11 cellular contexts compared by ENCODE assay signal in the genomic region with DNA sequence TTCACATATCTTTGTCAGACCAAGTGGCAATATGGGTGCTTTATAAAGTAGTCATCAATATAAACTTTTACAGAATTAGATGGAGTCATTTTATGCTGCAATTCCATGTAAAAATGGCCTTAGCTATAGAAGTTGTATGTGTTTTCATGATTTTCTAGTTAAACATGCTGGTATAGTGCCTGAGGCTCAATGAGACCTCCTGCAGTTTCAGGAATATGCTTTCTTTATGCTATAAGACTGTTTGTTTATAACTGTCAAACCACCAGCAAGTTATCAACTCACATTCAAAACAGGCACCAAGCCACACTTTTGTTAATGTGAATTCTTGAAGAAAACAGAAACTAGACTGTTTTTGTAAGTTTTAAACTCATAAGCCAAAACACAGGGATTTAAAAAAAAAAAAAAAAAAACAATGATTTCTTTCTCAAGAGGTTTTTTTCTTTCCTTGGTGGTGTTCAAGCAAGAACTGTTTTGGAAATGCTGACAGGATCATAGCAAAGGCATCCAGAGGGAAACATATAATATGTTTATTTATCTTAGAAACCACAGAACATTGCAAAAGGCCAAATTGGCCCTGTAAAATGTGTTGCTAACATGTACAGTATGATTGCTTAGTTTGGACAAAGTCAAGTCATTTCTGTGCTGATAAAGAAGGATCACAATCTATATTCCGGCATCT. TPM values are rescaled to one million over a fixed set of nuclear protein-coding genes. Genes with fewer than 3 reads are reported as not detected.
A peak's percentile ranks its signal among the peaks of the same experiment; 100 is the strongest.
DNase-seq lines count a peak whose midpoint lies in the region; ATAC-seq and TF ChIP-seq lines count a peak whose summit lies in the region.
"Had no signal": no experiment of that assay in that cellular context is flagged by ENCODE, and none has a peak within 500 bp of the region (broad histone marks: within the 10 kb centered on the region; RNA-seq: fewer than 3 reads in every experiment).

No MANE protein-coding gene starts in this region.

- H3K9me3 ChIP-seq in gastrocnemius medialis: no peaks in the 10 kb centered on the region
- H3K9me3 ChIP-seq: psoas muscle had no signal

- H3K27me3 ChIP-seq in gastrocnemius medialis: no peaks in the 10 kb centered on the region

- ATAC-seq in Right ventricle myocardium superior (ENCODE audit: poor library complexity) (peak; percentile 75), gastrocnemius medialis (peak; percentile 33 to 72), GM19035 (IDR thresholded peaks at IDR 0.05; ENCODE audit: unreplicated experiment) (no peak)
- ATAC-seq: activated CD4-positive, alpha-beta T cell treated with anti-CD3 and anti-CD28 coated beads for 36 hours had no signal

- in situ Hi-C loops in gastrocnemius medialis (cut with MboI; ENCODE audit: low sequenced_read_pairs in 4 of 4): no loop called here

- intact Hi-C loops in Right ventricle myocardium superior (cut with DNase I) (no loop called here), gastrocnemius medialis (cut with DNase I; ENCODE audit: low total_unique reads) (no loop called here)

- DNase-seq in ELR (ENCODE audit: low read depth): peak; percentile 76
- peak; percentile 98 for DNase-seq in amniotic epithelial cell (ENCODE audit: low read depth)
- DNase-seq in Right ventricle myocardium superior: no peak
- no peak for DNase-seq in gastrocnemius medialis
- DNase-seq in NOMO-1 treated with DMSO at 0.1 percent for 48 hours (lab: John Stamatoyannopoulos, UW; ENCODE audit: unreplicated experiment): no peak
- DNase-seq in activated T-cell treated with anti-CD3 and anti-CD28 coated beads, Interleukin-2, amount 50 U/mL, for 1 hour: no peak
- no peak for DNase-seq in substantia nigra (lab: John Stamatoyannopoulos, UW)
- DNase-seq: activated CD4-positive, alpha-beta T cell treated with anti-CD3 and anti-CD28 coated beads for 36 hours; psoas muscle; SHP77 had no signal

- H3K36me3 ChIP-seq in gastrocnemius medialis: no peaks in the 10 kb centered on the region

- no peak for TF ChIP-seq POLR2A in gastrocnemius medialis (IDR thresholded peaks at IDR 0.05)

- H3K27ac ChIP-seq in gastrocnemius medialis (peak overlapping the region in 1 of 4 donors; percentile 1), substantia nigra (ENCODE audit: low read depth, low read length, poor library complexity, severe bottlenecking) (no peak overlapping the region)

- TF ChIP-seq CTCF in gastrocnemius medialis (IDR thresholded peaks at IDR 0.05 in 4 of 5, conservative IDR thresholded peaks at IDR 0.05 in 1 of 5): no peak

- H3K4me3 ChIP-seq in gastrocnemius medialis: no peak overlapping the region
- H3K4me3 ChIP-seq: psoas muscle had no signal

- peaks cover 0 to 8% of the 10 kb centered on the region in 2 donors for H3K4me1 ChIP-seq in gastrocnemius medialis
- H3K4me1 ChIP-seq: psoas muscle had no signal

RNA-seq across cellular contexts. Expression of gene LUM, which starts 28.8 kb away (rescaled TPM):
- 34.6 TPM for total RNA-seq in Right ventricle myocardium superior
- total RNA-seq in gastrocnemius medialis: 10 to 100 TPM in 1 of 4 donors, 1 to 10 TPM in 3; 1.3 to 12.7 (median 5.9) TPM
- total RNA-seq: activated CD4-positive, alpha-beta T cell treated with anti-CD3 and anti-CD28 coated beads for 36 hours had no signal

RNA-seq across cellular contexts. Expression of gene DCN, which starts 42.5 kb away (rescaled TPM):
- total RNA-seq in Right ventricle myocardium superior: 800 TPM
- 100 to 1,000 TPM; 346 to 674 (median 611) TPM for total RNA-seq in gastrocnemius medialis
- total RNA-seq: activated CD4-positive, alpha-beta T cell treated with anti-CD3 and anti-CD28 coated beads for 36 hours had no signal

Comparison
In these comparisons a context has a peak if more than half of its experiments do, and no peak if none do; other contexts are left out.
1. DNase-seq: peak in ELR (single experiment) and amniotic epithelial cell (single experiment); none in Right ventricle myocardium superior (single experiment), gastrocnemius medialis (0 of 2), NOMO-1 treated with DMSO at 0.1 percent for 48 hours (single experiment), activated T-cell treated with anti-CD3 and anti-CD28 coated beads, Interleukin-2, amount 50 U/mL, for 1 hour (single experiment) and substantia nigra (0 of 49).